Comparison of ENCODE assay signal across 1 cellular context in the genomic region with DNA sequence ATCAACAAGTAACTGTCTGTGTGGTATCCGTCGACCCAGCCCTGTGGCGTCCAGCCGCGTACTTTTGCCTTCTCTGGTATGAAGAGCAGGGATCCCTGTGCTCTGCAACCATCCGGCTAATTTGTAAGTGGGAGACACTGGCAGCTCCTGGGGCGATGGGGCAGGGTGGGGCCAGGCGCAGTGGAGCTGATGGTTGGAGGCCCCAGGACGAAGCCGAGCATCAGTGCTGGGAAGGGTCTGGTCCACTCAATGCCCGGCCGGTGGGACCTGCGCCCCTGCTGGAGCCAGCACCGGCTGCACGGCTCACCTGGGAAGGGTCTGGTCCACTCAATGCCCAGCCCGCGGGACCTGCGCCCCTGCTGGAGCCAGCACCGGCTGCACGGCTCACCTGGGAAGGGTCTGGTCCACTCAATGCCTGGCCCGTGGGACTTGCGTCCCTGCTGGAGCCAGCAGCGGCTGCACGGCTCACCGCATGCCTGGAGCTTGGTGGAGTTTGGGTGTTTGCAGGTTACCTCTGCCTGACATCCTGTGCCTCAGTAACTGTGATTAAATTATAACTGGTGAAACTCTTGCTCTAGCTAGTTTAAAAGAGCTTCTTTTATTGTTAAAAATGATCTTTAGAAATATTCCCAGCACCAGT.
TF ChIP-seq lines count a peak whose summit lies in the region.

No MANE protein-coding gene starts in this region.

TF ChIP-seq in HepG2, 621 proteins besides CTCF, POLR2A, EP300 and RAD21 (continued from another document):
- TF ChIP-seq ZFX (CRISPR knock-in tag; IDR thresholded peaks at IDR 0.05; ENCODE audit: low read depth) (no peak), ZKSCAN8 (CRISPR knock-in tag; IDR thresholded peaks at IDR 0.05; ENCODE audit: borderline replicate concordance) (no peak), ZNF839 (CRISPR knock-in tag; IDR thresholded peaks at IDR 0.05; ENCODE audit: borderline replicate concordance) (no peak), RXRB (CRISPR knock-in tag; IDR thresholded peaks at IDR 0.05; ENCODE audit: borderline replicate concordance) (no peak), PTBP1 (IDR thresholded peaks at IDR 0.05; ENCODE audit: low read depth, low read length, poor library complexity, severe bottlenecking) (no peak)
- TF ChIP-seq, protein P1, sequence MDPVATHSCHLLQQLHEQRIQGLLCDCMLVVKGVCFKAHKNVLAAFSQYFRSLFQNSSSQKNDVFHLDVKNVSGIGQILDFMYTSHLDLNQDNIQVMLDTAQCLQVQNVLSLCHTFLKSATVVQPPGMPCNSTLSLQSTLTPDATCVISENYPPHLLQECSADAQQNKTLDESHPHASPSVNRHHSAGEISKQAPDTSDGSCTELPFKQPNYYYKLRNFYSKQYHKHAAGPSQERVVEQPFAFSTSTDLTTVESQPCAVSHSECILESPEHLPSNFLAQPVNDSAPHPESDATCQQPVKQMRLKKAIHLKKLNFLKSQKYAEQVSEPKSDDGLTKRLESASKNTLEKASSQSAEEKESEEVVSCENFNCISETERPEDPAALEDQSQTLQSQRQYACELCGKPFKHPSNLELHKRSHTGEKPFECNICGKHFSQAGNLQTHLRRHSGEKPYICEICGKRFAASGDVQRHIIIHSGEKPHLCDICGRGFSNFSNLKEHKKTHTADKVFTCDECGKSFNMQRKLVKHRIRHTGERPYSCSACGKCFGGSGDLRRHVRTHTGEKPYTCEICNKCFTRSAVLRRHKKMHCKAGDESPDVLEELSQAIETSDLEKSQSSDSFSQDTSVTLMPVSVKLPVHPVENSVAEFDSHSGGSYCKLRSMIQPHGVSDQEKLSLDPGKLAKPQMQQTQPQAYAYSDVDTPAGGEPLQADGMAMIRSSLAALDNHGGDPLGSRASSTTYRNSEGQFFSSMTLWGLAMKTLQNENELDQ (CRISPR knock-in tag; IDR thresholded peaks at IDR 0.05; ENCODE audit: borderline replicate concordance) = no peak
- TF ChIP-seq, protein P2, sequence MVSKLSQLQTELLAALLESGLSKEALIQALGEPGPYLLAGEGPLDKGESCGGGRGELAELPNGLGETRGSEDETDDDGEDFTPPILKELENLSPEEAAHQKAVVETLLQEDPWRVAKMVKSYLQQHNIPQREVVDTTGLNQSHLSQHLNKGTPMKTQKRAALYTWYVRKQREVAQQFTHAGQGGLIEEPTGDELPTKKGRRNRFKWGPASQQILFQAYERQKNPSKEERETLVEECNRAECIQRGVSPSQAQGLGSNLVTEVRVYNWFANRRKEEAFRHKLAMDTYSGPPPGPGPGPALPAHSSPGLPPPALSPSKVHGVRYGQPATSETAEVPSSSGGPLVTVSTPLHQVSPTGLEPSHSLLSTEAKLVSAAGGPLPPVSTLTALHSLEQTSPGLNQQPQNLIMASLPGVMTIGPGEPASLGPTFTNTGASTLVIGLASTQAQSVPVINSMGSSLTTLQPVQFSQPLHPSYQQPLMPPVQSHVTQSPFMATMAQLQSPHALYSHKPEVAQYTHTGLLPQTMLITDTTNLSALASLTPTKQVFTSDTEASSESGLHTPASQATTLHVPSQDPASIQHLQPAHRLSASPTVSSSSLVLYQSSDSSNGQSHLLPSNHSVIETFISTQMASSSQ (IDR thresholded peaks at IDR 0.05; ENCODE audit: low read depth) = no peak
- TF ChIP-seq, protein P2 (CRISPR knock-in tag; IDR thresholded peaks at IDR 0.05; ENCODE audit: borderline replicate concordance) = no peak
- TF ChIP-seq, protein P3, sequence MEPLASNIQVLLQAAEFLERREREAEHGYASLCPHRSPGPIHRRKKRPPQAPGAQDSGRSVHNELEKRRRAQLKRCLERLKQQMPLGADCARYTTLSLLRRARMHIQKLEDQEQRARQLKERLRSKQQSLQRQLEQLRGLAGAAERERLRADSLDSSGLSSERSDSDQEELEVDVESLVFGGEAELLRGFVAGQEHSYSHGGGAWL (CRISPR knock-in tag; IDR thresholded peaks at IDR 0.05) = no peak
- TF ChIP-seq, protein P4, sequence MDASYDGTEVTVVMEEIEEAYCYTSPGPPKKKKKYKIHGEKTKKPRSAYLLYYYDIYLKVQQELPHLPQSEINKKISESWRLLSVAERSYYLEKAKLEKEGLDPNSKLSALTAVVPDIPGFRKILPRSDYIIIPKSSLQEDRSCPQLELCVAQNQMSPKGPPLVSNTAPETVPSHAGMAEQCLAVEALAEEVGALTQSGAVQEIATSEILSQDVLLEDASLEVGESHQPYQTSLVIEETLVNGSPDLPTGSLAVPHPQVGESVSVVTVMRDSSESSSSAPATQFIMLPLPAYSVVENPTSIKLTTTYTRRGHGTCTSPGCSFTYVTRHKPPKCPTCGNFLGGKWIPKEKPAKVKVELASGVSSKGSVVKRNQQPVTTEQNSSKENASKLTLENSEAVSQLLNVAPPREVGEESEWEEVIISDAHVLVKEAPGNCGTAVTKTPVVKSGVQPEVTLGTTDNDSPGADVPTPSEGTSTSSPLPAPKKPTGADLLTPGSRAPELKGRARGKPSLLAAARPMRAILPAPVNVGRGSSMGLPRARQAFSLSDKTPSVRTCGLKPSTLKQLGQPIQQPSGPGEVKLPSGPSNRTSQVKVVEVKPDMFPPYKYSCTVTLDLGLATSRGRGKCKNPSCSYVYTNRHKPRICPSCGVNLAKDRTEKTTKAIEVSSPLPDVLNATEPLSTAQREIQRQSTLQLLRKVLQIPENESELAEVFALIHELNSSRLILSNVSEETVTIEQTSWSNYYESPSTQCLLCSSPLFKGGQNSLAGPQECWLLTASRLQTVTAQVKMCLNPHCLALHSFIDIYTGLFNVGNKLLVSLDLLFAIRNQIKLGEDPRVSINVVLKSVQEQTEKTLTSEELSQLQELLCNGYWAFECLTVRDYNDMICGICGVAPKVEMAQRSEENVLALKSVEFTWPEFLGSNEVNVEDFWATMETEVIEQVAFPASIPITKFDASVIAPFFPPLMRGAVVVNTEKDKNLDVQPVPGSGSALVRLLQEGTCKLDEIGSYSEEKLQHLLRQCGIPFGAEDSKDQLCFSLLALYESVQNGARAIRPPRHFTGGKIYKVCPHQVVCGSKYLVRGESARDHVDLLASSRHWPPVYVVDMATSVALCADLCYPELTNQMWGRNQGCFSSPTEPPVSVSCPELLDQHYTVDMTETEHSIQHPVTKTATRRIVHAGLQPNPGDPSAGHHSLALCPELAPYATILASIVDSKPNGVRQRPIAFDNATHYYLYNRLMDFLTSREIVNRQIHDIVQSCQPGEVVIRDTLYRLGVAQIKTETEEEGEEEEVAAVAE (CRISPR knock-in tag; IDR thresholded peaks at IDR 0.05; ENCODE audit: borderline replicate concordance) = no peak
